Comparison of ENCODE assay signal across 8 cellular contexts in the genomic region with DNA sequence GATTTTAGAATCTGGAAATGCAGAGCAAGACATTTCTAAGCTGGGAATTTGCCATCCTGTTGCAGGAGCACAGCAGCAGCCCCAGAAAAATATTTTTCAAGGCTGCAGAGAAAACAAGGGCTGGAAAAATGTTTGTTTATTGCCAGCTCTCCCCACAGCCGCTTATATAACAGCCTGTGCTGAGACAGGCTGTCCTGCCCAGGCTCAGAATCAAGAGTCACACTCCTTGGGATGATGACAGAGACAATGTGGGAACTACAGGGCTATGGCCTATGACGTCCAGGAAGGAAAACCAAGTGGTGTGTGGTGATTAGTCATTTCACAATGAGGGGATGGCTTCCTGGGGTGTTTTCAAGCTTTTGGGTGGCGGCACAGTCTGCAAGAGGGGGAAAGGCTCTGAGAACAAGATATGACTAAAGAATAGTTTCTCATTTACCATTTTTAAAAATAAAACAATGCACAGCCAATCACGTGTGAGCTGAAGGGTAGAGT.
DNase-seq lines count a peak whose midpoint lies in the region; ATAC-seq, FAIRE-seq and TF ChIP-seq lines count a peak whose summit lies in the region.

No MANE protein-coding gene starts in this region.

- H3K36me3 ChIP-seq in liver (ENCODE audit: control insufficient read depth in 4 of 4, insufficient read depth in 3 of 4, low read depth in 1 of 4, low read length in 3 of 4) (no peaks in the 10 kb centered on the region), HepG2 (replicated peaks in 1 of 2; ENCODE audit: control insufficient read depth in 1 of 2, insufficient read depth in 2 of 2, low read length in 2 of 2) (no peaks in the 10 kb centered on the region)

- POLR2A ChIA-PET in HepG2 (lab: Yijun Ruan, JAX): no interaction called here

- H3K9ac ChIP-seq in liver (ENCODE audit: low read depth in 1 of 2, low read length in 2 of 2) (no peak overlapping the region), HepG2 (ENCODE audit: insufficient read depth, low read depth, low read length) (no peak overlapping the region)

- no peaks in the 10 kb centered on the region for H3K9me3 ChIP-seq in liver (ENCODE audit: control insufficient read depth in 4 of 4, low read length in 3 of 4)
- no peaks in the 10 kb centered on the region for H3K9me3 ChIP-seq in HepG2 (ENCODE audit: low read length)

- H3K79me2 ChIP-seq in HepG2 (ENCODE audit: insufficient read depth, low read length): no peaks in the 10 kb centered on the region

- no peak for TF ChIP-seq EP300 in HepG2 (IDR thresholded peaks at IDR 0.05; ENCODE audit: low read depth in 2 of 2, low read length in 2 of 2)
- TF ChIP-seq EP300 in HepG2 (CRISPR knock-in tag; IDR thresholded peaks at IDR 0.05; ENCODE audit: borderline replicate concordance): no peak

- in situ Hi-C loops in HepG2 (cut with HindIII; ENCODE audit: extremely low pct_ligation_motif_present, low pct_unique_long_range_greater_than_20kb): no loop called here

- CTCF ChIA-PET in HepG2 (lab: Yijun Ruan, JAX; ENCODE audit: low intra/inter-chr PET ratio, low total read pairs): no interaction called here

- no peaks in the 10 kb centered on the region for H3K9me3 Mint-ChIP-seq in stimulated activated effector memory CD8-positive, alpha-beta T cell treated with anti-CD3 and anti-CD28 coated beads, Interleukin-12 subunit alpha, Interleukin-12 subunit beta, amount 100 ng/mL, for 72 hours

- ATAC-seq in HepG2 (no peak), HG03460 (IDR thresholded peaks at IDR 0.05; ENCODE audit: unreplicated experiment) (peak; percentile 68)
- peak; percentile 92 for ATAC-seq in stimulated activated effector memory CD8-positive, alpha-beta T cell treated with anti-CD3 and anti-CD28 coated beads, Interleukin-12 subunit alpha, Interleukin-12 subunit beta, amount 100 ng/mL, for 72 hours

- H3K27ac ChIP-seq in liver (ENCODE audit: low read depth in 1 of 2, low read length in 2 of 2): peak overlapping the region; percentile 61 to 68
- H3K27ac ChIP-seq in HepG2 (ENCODE audit: extremely low read length, insufficient read depth, low read length): no peak overlapping the region

- H3K4me1 ChIP-seq in liver (ENCODE audit: control insufficient read depth in 4 of 4, insufficient read depth in 4 of 4, low read length in 3 of 4) (peaks cover 0 to 3% (median 0%) of the 10 kb centered on the region in 4 donors), HepG2 (ENCODE audit: insufficient read depth, low read length) (no peaks in the 10 kb centered on the region)

- TF ChIP-seq RAD21 in liver (IDR thresholded peaks at IDR 0.05) (peak; percentile 37 to 61), HepG2 (CRISPR knock-in tag; IDR thresholded peaks at IDR 0.05) (no peak)

- no peak overlapping the region for H2AFZ ChIP-seq in HepG2 (ENCODE audit: low read length)

- H3K4me3 ChIP-seq in liver (ENCODE audit: low read depth in 1 of 3, low read length in 3 of 3) (no peak overlapping the region), HepG2 (replicated peaks in 1 of 3; ENCODE audit: insufficient read depth in 1 of 3, low read depth in 2 of 3, low read length in 3 of 3) (no peak overlapping the region)

- TF ChIP-seq CTCF in liver (IDR thresholded peaks at IDR 0.05; ENCODE audit: low read depth, low read length, missing input control): no peak
- no peak for TF ChIP-seq CTCF in HepG2 (CRISPR knock-in tag; IDR thresholded peaks at IDR 0.05)

- no peak overlapping the region for H3K4me3 Mint-ChIP-seq in stimulated activated effector memory CD8-positive, alpha-beta T cell treated with anti-CD3 and anti-CD28 coated beads, Interleukin-12 subunit alpha, Interleukin-12 subunit beta, amount 100 ng/mL, for 72 hours

- H3K4me2 ChIP-seq in HepG2 (ENCODE audit: low read depth, low read length): no peak overlapping the region

- H3K36me3 Mint-ChIP-seq in stimulated activated effector memory CD8-positive, alpha-beta T cell treated with anti-CD3 and anti-CD28 coated beads, Interleukin-12 subunit alpha, Interleukin-12 subunit beta, amount 100 ng/mL, for 72 hours: no peaks in the 10 kb centered on the region

- H4K20me1 ChIP-seq in HepG2 (ENCODE audit: insufficient read depth, low read length): no peaks in the 10 kb centered on the region

- BruUV-seq in HepG2 (replicated peaks; lab: Mats Ljungman, UMichigan): no TSS peak

- WGBS in liver: 59% methylated on average over 4 of the region's 4 CpGs
- 17% methylated on average over 4 of the region's 4 CpGs for WGBS in HepG2 (ENCODE audit: low lambda C conversion rate)

- DNase-seq in HepG2 (ENCODE audit: low spot score) (no peak), anterior cingulate cortex (lab: John Stamatoyannopoulos, UW) (peak in 52 of 58 donors; percentile 4 to 86 (median 46)), hypothalamus (lab: John Stamatoyannopoulos, UW) (peak in 38 of 51 donors; percentile 4 to 84 (median 44)), HK-2 (ENCODE audit: unreplicated experiment) (no peak), NCI-H2107 treated with DMSO at 0.1 percent for 48 hours (lab: John Stamatoyannopoulos, UW; ENCODE audit: unreplicated experiment) (no peak)
- peak in 1 of 2 donors; percentile 57 for DNase-seq in stimulated activated effector memory CD8-positive, alpha-beta T cell treated with anti-CD3 and anti-CD28 coated beads, Interleukin-12 subunit alpha, Interleukin-12 subunit beta, amount 100 ng/mL, for 72 hours (ENCODE audit: low spot score in 2 of 2)

- H3K4me1 Mint-ChIP-seq in stimulated activated effector memory CD8-positive, alpha-beta T cell treated with anti-CD3 and anti-CD28 coated beads, Interleukin-12 subunit alpha, Interleukin-12 subunit beta, amount 100 ng/mL, for 72 hours: peaks cover 8% of the 10 kb centered on the region

- intact Hi-C loops in HepG2 (cut with micrococcal nuclease; ENCODE audit: unreplicated experiment): no loop called here

- H3K27me3 ChIP-seq in liver (ENCODE audit: control insufficient read depth in 4 of 4, insufficient read depth in 4 of 4, low read length in 3 of 4) (no peaks in the 10 kb centered on the region), HepG2 (ENCODE audit: control insufficient read depth in 1 of 2, insufficient read depth in 2 of 2, low read length in 2 of 2) (peaks cover 0 to 6% of the 10 kb centered on the region in 2 experiments; a peak in 2 of 5 replicates)

- no peak for TF ChIP-seq POLR2A in HepG2 (IDR thresholded peaks at IDR 0.05; ENCODE audit: insufficient read depth in 1 of 2, low read depth in 2 of 2, low read length in 2 of 2)

- no peak for FAIRE-seq in HepG2 (lab: Jason Lieb, UNC)

- H3K27ac Mint-ChIP-seq in stimulated activated effector memory CD8-positive, alpha-beta T cell treated with anti-CD3 and anti-CD28 coated beads, Interleukin-12 subunit alpha, Interleukin-12 subunit beta, amount 100 ng/mL, for 72 hours: no peak overlapping the region

TF ChIP-seq in liver, 16 proteins besides CTCF, POLR2A, EP300 and RAD21:
- TF ChIP-seq FOXA1 (IDR thresholded peaks at IDR 0.05) (no peak), HNF4G (IDR thresholded peaks at IDR 0.05) (no peak), SP1 (IDR thresholded peaks at IDR 0.05) (peak; percentile 77), RXRA (IDR thresholded peaks at IDR 0.05) (peak; percentile 22 to 32), GABPA (IDR thresholded peaks at IDR 0.05 in 1 of 2, conservative IDR thresholded peaks at IDR 0.05 in 1 of 2) (peak in 1 of 2 donors; percentile 28), NR2F2 (IDR thresholded peaks at IDR 0.05) (peak; percentile 89)
- TF ChIP-seq, protein P1, sequence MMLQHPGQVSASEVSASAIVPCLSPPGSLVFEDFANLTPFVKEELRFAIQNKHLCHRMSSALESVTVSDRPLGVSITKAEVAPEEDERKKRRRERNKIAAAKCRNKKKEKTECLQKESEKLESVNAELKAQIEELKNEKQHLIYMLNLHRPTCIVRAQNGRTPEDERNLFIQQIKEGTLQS (IDR thresholded peaks at IDR 0.05): no peak
- TF ChIP-seq, protein P2, sequence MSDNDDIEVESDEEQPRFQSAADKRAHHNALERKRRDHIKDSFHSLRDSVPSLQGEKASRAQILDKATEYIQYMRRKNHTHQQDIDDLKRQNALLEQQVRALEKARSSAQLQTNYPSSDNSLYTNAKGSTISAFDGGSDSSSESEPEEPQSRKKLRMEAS (IDR thresholded peaks at IDR 0.05): no peak

TF ChIP-seq in HepG2, 621 proteins besides CTCF, POLR2A, EP300 and RAD21 (continues in another document):
- TF ChIP-seq ADNP (CRISPR knock-in tag; IDR thresholded peaks at IDR 0.05): no peak
- TF ChIP-seq, protein P3, sequence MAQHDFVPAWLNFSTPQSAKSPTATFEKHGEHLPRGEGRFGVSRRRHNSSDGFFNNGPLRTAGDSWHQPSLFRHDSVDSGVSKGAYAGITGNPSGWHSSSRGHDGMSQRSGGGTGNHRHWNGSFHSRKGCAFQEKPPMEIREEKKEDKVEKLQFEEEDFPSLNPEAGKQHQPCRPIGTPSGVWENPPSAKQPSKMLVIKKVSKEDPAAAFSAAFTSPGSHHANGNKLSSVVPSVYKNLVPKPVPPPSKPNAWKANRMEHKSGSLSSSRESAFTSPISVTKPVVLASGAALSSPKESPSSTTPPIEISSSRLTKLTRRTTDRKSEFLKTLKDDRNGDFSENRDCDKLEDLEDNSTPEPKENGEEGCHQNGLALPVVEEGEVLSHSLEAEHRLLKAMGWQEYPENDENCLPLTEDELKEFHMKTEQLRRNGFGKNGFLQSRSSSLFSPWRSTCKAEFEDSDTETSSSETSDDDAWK (CRISPR knock-in tag; IDR thresholded peaks at IDR 0.05): no peak
- TF ChIP-seq GATAD1 (CRISPR knock-in tag; IDR thresholded peaks at IDR 0.05): no peak
- no peak for TF ChIP-seq TCF7L2 (IDR thresholded peaks at IDR 0.05; ENCODE audit: low read depth, low read length)
- no peak for TF ChIP-seq NFATC3 (CRISPR knock-in tag; IDR thresholded peaks at IDR 0.05)
- TF ChIP-seq, protein P4, sequence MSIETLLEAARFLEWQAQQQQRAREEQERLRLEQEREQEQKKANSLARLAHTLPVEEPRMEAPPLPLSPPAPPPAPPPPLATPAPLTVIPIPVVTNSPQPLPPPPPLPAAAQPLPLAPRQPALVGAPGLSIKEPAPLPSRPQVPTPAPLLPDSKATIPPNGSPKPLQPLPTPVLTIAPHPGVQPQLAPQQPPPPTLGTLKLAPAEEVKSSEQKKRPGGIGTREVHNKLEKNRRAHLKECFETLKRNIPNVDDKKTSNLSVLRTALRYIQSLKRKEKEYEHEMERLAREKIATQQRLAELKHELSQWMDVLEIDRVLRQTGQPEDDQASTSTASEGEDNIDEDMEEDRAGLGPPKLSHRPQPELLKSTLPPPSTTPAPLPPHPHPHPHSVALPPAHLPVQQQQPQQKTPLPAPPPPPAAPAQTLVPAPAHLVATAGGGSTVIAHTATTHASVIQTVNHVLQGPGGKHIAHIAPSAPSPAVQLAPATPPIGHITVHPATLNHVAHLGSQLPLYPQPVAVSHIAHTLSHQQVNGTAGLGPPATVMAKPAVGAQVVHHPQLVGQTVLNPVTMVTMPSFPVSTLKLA (IDR thresholded peaks at IDR 0.05): no peak
- no peak for TF ChIP-seq MBNL3 (CRISPR knock-in tag; conservative IDR thresholded peaks at IDR 0.05)
- no peak for TF ChIP-seq JUND (CRISPR knock-in tag; IDR thresholded peaks at IDR 0.05)

Comparison
In these comparisons a context has a peak if more than half of its experiments do, and no peak if none do; other contexts are left out.
1. DNase-seq: peak in anterior cingulate cortex (52 of 58) and hypothalamus (38 of 51); none in HepG2 (single experiment), HK-2 (single experiment) and NCI-H2107 treated with DMSO at 0.1 percent for 48 hours (single experiment).